ENCODE assay signal across 8 cellular contexts in genomic region chr3:177050466-177051237, GRCh38.
DNase-seq lines count a peak whose midpoint lies in the region; ATAC-seq and TF ChIP-seq lines count a peak whose summit lies in the region.

No MANE protein-coding gene starts in this region.

- H3K27me3 ChIP-seq in OCI-LY1 (ENCODE audit: insufficient read depth, low read length), result no peaks in the 10 kb centered on the region

- H3K36me3 ChIP-seq in OCI-LY1 (ENCODE audit: insufficient read depth, low read length), result peaks cover 76% of the 10 kb centered on the region

- H3K9ac ChIP-seq in OCI-LY1 (ENCODE audit: low read length), result no peak overlapping the region

- peak; percentile 70 for ATAC-seq in Right ventricle myocardium inferior
- no peak for ATAC-seq in GM21381 (IDR thresholded peaks at IDR 0.05; ENCODE audit: unreplicated experiment)
- no peak for ATAC-seq in HG02981 (IDR thresholded peaks at IDR 0.05; ENCODE audit: unreplicated experiment)

- H3K4me1 ChIP-seq in OCI-LY1 (ENCODE audit: insufficient read depth, low read length, severe bottlenecking), result peaks cover 29% of the 10 kb centered on the region

- H3F3A ChIP-seq in OCI-LY1 (ENCODE audit: insufficient read depth, low read length), result no peaks in the 10 kb centered on the region

- TF ChIP-seq CTCF in OCI-LY1 (IDR thresholded peaks at IDR 0.05; ENCODE audit: low read length), result peak; percentile 73

- peaks cover 28% of the 10 kb centered on the region for H3K79me2 ChIP-seq in OCI-LY1 (ENCODE audit: insufficient read depth, low read length)

- no peak overlapping the region for H3K4me2 ChIP-seq in OCI-LY1 (ENCODE audit: low read length)

- H3K9me2 ChIP-seq in OCI-LY1 (ENCODE audit: low read depth, low read length), result no peaks in the 10 kb centered on the region

- no peak overlapping the region for H2AFZ ChIP-seq in OCI-LY1 (ENCODE audit: low read length)

- DNase-seq in Right ventricle myocardium inferior (ENCODE audit: missing footprints) (no peak), cardiac septum (ENCODE audit: low spot score) (no peak), HS-5 (ENCODE audit: low read depth) (peak; percentile 23), dedifferentiated amniotic fluid mesenchymal stem cell (ENCODE audit: extremely low spot score) (peak; percentile 52), midbrain (lab: John Stamatoyannopoulos, UW) (peak; percentile 72)

- H3K27ac ChIP-seq in OCI-LY1 (ENCODE audit: low read depth, low read length, poor library complexity, severe bottlenecking), result peak overlapping the region; percentile 74

- no peaks in the 10 kb centered on the region for H4K20me1 ChIP-seq in OCI-LY1 (ENCODE audit: insufficient read depth, low read length)

- H3K9me3 ChIP-seq in OCI-LY1 (ENCODE audit: low read length), result no peaks in the 10 kb centered on the region

- H3K4me3 ChIP-seq in OCI-LY1 (ENCODE audit: low read depth, low read length, poor library complexity, severe bottlenecking), result no peak overlapping the region

- intact Hi-C loops in Right ventricle myocardium inferior (cut with DNase I) (loop anchor here (2.0 to 5.0 kb wide), 3 partner anchors 146 to 1337 kb away; partner anchors contain the start of gene TBL1XR1), cardiac septum (cut with DNase I) (loop anchor here (2.0 to 10.0 kb wide), 4 partner anchors 146 to 727 kb away; partner anchors contain the start of gene TBL1XR1)

Comparison
In these comparisons a context has a peak if more than half of its experiments do, and no peak if none do; other contexts are left out.
1. DNase-seq: peak in HS-5 (single experiment), dedifferentiated amniotic fluid mesenchymal stem cell (single experiment) and midbrain (single experiment); none in Right ventricle myocardium inferior (single experiment) and cardiac septum (single experiment).